1 cellular context compared by ENCODE assay signal in genomic region chr11:64916848-64917662, GRCh38.
TF ChIP-seq lines count a peak whose summit lies in the region.

Gene ATG2A, minus strand, starts transcription at chr11:64917209. Its CDS starts 74 bp downstream, at chr11:64917135.

TF ChIP-seq in HepG2, 621 proteins besides CTCF, POLR2A, EP300 and RAD21 (continued from another document and continues in another):
- TF ChIP-seq ZNF33A (CRISPR knock-in tag; IDR thresholded peaks at IDR 0.05; ENCODE audit: borderline replicate concordance): no peak
- TF ChIP-seq RBFOX2 (IDR thresholded peaks at IDR 0.05; ENCODE audit: low read depth, low read length): peak; percentile 83
- TF ChIP-seq USF2 (IDR thresholded peaks at IDR 0.05; ENCODE audit: low read depth, low read length): no peak
- no peak; the same call in 1 of the 2 replicates for TF ChIP-seq USF2 (CRISPR knock-in tag; IDR thresholded peaks at IDR 0.05; ENCODE audit: borderline replicate concordance)
- no peak for TF ChIP-seq ZBTB3 (CRISPR knock-in tag; IDR thresholded peaks at IDR 0.05; ENCODE audit: borderline replicate concordance, low read depth)
- TF ChIP-seq ZNF816 (CRISPR knock-in tag; IDR thresholded peaks at IDR 0.05; ENCODE audit: borderline replicate concordance): peak; percentile 84; the same call in 1 of the 2 replicates
- no peak for TF ChIP-seq PBX3 (CRISPR knock-in tag; IDR thresholded peaks at IDR 0.05; ENCODE audit: borderline replicate concordance)
- TF ChIP-seq ZNF543 (CRISPR knock-in tag; IDR thresholded peaks at IDR 0.05): peak; percentile 58; the same call in 1 of the 2 replicates
- TF ChIP-seq HOXA3 (CRISPR knock-in tag; IDR thresholded peaks at IDR 0.05): peak; percentile 65; the same call in 1 of the 2 replicates
- TF ChIP-seq ZNF646 (CRISPR knock-in tag; IDR thresholded peaks at IDR 0.05): no peak
- no peak for TF ChIP-seq ZBTB34 (CRISPR knock-in tag; IDR thresholded peaks at IDR 0.05)
- no peak for TF ChIP-seq ZBTB7A (CRISPR knock-in tag; IDR thresholded peaks at IDR 0.05)
- TF ChIP-seq ZFP82 (CRISPR knock-in tag; IDR thresholded peaks at IDR 0.05; ENCODE audit: borderline replicate concordance): no peak
- TF ChIP-seq GLMP (CRISPR knock-in tag; IDR thresholded peaks at IDR 0.05; ENCODE audit: borderline replicate concordance): no peak
- no peak for TF ChIP-seq NR3C1 (CRISPR knock-in tag; IDR thresholded peaks at IDR 0.05)
- TF ChIP-seq TP53 (CRISPR knock-in tag; conservative IDR thresholded peaks at IDR 0.05): no peak
- TF ChIP-seq ZNF790 (CRISPR knock-in tag; IDR thresholded peaks at IDR 0.05; ENCODE audit: borderline replicate concordance): peak; percentile 41; the same call in 1 of the 2 replicates
- no peak for TF ChIP-seq ZBTB4 (CRISPR knock-in tag; IDR thresholded peaks at IDR 0.05; ENCODE audit: borderline replicate concordance)
- peak; percentile 90; the same call in 1 of the 2 replicates for TF ChIP-seq ZNF749 (CRISPR knock-in tag; IDR thresholded peaks at IDR 0.05; ENCODE audit: borderline replicate concordance)
- TF ChIP-seq PAXIP1 (CRISPR knock-in tag; conservative IDR thresholded peaks at IDR 0.05): peak; percentile 22
- TF ChIP-seq ZNF34 (CRISPR knock-in tag; IDR thresholded peaks at IDR 0.05; ENCODE audit: borderline replicate concordance): no peak
- TF ChIP-seq SMYD3 (CRISPR knock-in tag; IDR thresholded peaks at IDR 0.05): no peak; the same call in 1 of the 2 replicates
- TF ChIP-seq TFDP2 (CRISPR knock-in tag; IDR thresholded peaks at IDR 0.05): peak; percentile 86
- peak; percentile 65 for TF ChIP-seq YY1 (IDR thresholded peaks at IDR 0.05; ENCODE audit: insufficient read depth, insufficient replicate concordance, low read depth, low read length)
- no peak; the same call in 1 of the 2 replicates for TF ChIP-seq ZIK1 (CRISPR knock-in tag; IDR thresholded peaks at IDR 0.05; ENCODE audit: borderline replicate concordance, low read depth)
- TF ChIP-seq ZNF446 (CRISPR knock-in tag; IDR thresholded peaks at IDR 0.05): no peak; the same call in 1 of the 2 replicates
- peak; percentile 69; the same call in 1 of the 2 replicates for TF ChIP-seq ZSCAN31 (CRISPR knock-in tag; IDR thresholded peaks at IDR 0.05; ENCODE audit: low read depth)
- TF ChIP-seq ZNF709 (CRISPR knock-in tag; IDR thresholded peaks at IDR 0.05): no peak; the same call in 1 of the 2 replicates
- TF ChIP-seq ZBTB2 (CRISPR knock-in tag; IDR thresholded peaks at IDR 0.05; ENCODE audit: low read depth): no peak
- TF ChIP-seq PITX1 (CRISPR knock-in tag; IDR thresholded peaks at IDR 0.05): peak; percentile 45
- TF ChIP-seq ZNF576 (CRISPR knock-in tag; IDR thresholded peaks at IDR 0.05): no peak
- TF ChIP-seq MLLT10 (CRISPR knock-in tag; IDR thresholded peaks at IDR 0.05): no peak
- TF ChIP-seq MAFG (CRISPR knock-in tag; IDR thresholded peaks at IDR 0.05): no peak
- no peak for TF ChIP-seq NKX3-1 (CRISPR knock-in tag; IDR thresholded peaks at IDR 0.05)
- TF ChIP-seq IKZF4 (CRISPR knock-in tag; IDR thresholded peaks at IDR 0.05; ENCODE audit: borderline replicate concordance, low read depth, not compliant biosample characterization): no peak
